ENCODE assay signal across 20 cellular contexts in the genomic region with DNA sequence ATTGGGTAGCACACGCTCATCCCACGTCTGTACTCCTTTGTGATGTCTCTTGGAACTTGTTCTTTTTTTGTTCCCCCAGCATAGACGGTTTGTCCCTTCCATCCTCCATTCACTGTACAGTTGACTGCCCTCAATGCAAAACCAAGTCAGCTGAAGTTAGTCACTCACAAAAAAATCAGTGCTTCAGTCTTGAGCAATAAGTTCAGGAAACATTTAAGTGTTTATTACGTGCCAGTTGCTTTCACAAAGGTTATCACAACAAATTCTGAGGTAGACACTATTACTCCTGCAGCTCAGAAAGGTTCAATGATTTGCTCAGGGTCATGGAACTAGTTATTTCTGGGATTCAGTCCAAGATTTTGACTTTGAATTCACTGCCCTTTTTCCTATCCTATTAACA.
DNase-seq lines count a peak whose midpoint lies in the region; ATAC-seq, FAIRE-seq and TF ChIP-seq lines count a peak whose summit lies in the region.
"Had no signal": no experiment of that assay in that cellular context is flagged by ENCODE, and none has a peak within 500 bp of the region (broad histone marks: within the 10 kb centered on the region; RNA-seq: fewer than 3 reads in every experiment).

No MANE protein-coding gene starts in this region.

- no peaks in the 10 kb centered on the region for H3K79me2 ChIP-seq in ACC112 (ENCODE audit: control insufficient read depth, insufficient read depth, low read length, unreplicated experiment)

- DNase-seq in HTR-8/SVneo (ENCODE audit: insufficient read length, low spot score) (peak; percentile 12), choroid plexus epithelial cell (ENCODE audit: low read depth) (peak; percentile 80), kidney glomerular epithelial cell (lab: John Stamatoyannopoulos, UW) (peak; percentile 99), midbrain (lab: John Stamatoyannopoulos, UW) (no peak), DMS79 treated with DMSO at 0.1 percent for 48 hours (lab: John Stamatoyannopoulos, UW) (no peak)
- DNase-seq: activated naive CD4-positive, alpha-beta T cell; Caco-2; caudate nucleus; effector memory CD8-positive, alpha-beta T cell; glutamatergic neuron; immature natural killer cell; NCI-H1417; nucleus accumbens; small intestine; stimulated activated naive CD8-positive, alpha-beta T cell treated with anti-CD3 and anti-CD28 coated beads, Interleukin-15, Interleukin-2, amounts not matched to agents 100 U/mL and 50 U/mL, for 24 hours had no signal

- H3K27ac ChIP-seq in ACC112 (ENCODE audit: low read depth, low read length): peak overlapping the region; percentile 62

- peaks cover 23% of the 10 kb centered on the region for H3K4me1 ChIP-seq in ACC112 (ENCODE audit: control insufficient read depth, insufficient read depth, low read length, unreplicated experiment)
- H3K4me1 ChIP-seq: Caco-2, HAP-1 had no signal

- H3K4me3 ChIP-seq in ACC112 (ENCODE audit: low read depth, low read length): no peak overlapping the region
- no peak overlapping the region for H3K4me3 ChIP-seq in choroid plexus epithelial cell (ENCODE audit: low read depth, low read length)
- H3K4me3 ChIP-seq: HAP-1 had no signal

- TF ChIP-seq CTCF in choroid plexus epithelial cell (conservative IDR thresholded peaks at IDR 0.05; ENCODE audit: low read depth, low read length): no peak

- ATAC-seq in HG03460 (IDR thresholded peaks at IDR 0.05; ENCODE audit: unreplicated experiment) (no peak), GM19467 (IDR thresholded peaks at IDR 0.05; ENCODE audit: unreplicated experiment) (no peak)
- ATAC-seq: effector memory CD8-positive, alpha-beta T cell; stimulated activated naive CD8-positive, alpha-beta T cell treated with anti-CD3 and anti-CD28 coated beads, Interleukin-15, Interleukin-2, amounts not matched to agents 100 U/mL and 50 U/mL, for 24 hours had no signal

- H2AFZ ChIP-seq in ACC112 (ENCODE audit: low read length, unreplicated experiment): no peak overlapping the region

- no peaks in the 10 kb centered on the region for H3K27me3 ChIP-seq in ACC112 (ENCODE audit: insufficient read depth, low read length)

- no peaks in the 10 kb centered on the region for H3K36me3 ChIP-seq in ACC112 (ENCODE audit: insufficient read depth, low read length)
- H3K36me3 ChIP-seq: HAP-1 had no signal

- peak; percentile 20 for FAIRE-seq in HTR-8/SVneo (lab: Jason Lieb, UNC)
- FAIRE-seq: small intestine, urothelium cell line had no signal

Comparison
In these comparisons a context has a peak if more than half of its experiments do, and no peak if none do; other contexts are left out.
1. DNase-seq: peak in HTR-8/SVneo (single experiment), choroid plexus epithelial cell (single experiment) and kidney glomerular epithelial cell (single experiment); none in midbrain (single experiment) and DMS79 treated with DMSO at 0.1 percent for 48 hours (single experiment).